ENCODE assay signal across 26 cellular contexts in the genomic region with DNA sequence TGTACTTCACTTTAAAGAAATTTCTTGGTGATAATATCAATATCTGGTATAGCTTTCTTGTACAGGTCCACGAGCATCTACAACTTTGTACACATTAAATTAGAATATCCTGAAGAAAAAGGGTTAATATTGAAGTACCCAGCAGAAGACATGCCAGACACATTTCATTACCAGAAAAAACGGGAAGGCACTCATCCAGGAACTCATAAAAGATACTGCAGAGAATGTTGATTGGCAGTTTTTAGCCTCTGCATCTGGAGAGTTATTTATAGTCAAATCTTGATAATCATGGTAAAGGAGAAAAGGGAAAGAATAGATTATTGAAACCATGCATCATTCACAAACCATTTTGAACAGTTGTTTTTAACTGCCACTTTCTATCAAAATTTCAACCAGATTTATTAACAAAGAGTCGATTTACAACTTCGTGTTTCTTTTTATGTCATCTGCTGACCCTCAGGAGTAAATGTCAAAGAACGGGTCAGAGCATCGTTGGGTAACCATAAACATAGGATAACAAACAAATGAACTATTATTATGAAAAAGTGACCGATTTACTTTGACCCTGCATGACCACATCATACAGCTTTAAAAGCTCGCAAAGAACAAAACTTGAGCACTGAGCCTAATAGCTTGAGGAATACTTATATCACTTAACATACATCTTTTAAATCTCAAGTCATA.
"Had no signal": no experiment of that assay in that cellular context is flagged by ENCODE, and none has a peak within 500 bp of the region (broad histone marks: within the 10 kb centered on the region; RNA-seq: fewer than 3 reads in every experiment).

No MANE protein-coding gene starts in this region.

- H2AFZ ChIP-seq: PC-9 had no signal

- H3K36me3 ChIP-seq: MG63 had no signal

- H3K27me3 Mint-ChIP-seq: activated CD4-positive, alpha-beta memory T cell treated with anti-CD3 and anti-CD28 coated beads for 36 hours; activated naive CD8-positive, alpha-beta T cell; brain had no signal

- H3K4me2 ChIP-seq: KMS-11, PC-9 had no signal

- H3K27me3 ChIP-seq: MG63 had no signal

- H3K9me3 Mint-ChIP-seq: activated CD4-positive, alpha-beta memory T cell treated with anti-CD3 and anti-CD28 coated beads for 36 hours; activated CD4-positive, alpha-beta T cell treated with anti-CD3 and anti-CD28 coated beads, Interleukin-2, amount 10 ng/mL, durations not matched to agents 7 days and 5 days; activated naive CD4-positive, alpha-beta T cell treated with anti-CD3 and anti-CD28 coated beads for 36 hours; activated T-cell treated with anti-CD3 and anti-CD28 coated beads, Interleukin-2, amount 50 U/mL, for 4 hours; central memory CD8-positive, alpha-beta T cell; T-cell had no signal

- H3K36me3 Mint-ChIP-seq: activated CD4-positive, alpha-beta memory T cell treated with anti-CD3 and anti-CD28 coated beads for 36 hours; activated naive CD8-positive, alpha-beta T cell; brain; T-cell had no signal

- H3K27ac Mint-ChIP-seq: activated CD4-positive, alpha-beta memory T cell treated with anti-CD3 and anti-CD28 coated beads for 36 hours; activated CD4-positive, alpha-beta T cell treated with anti-CD3 and anti-CD28 coated beads, Interleukin-2, amount 10 ng/mL, durations not matched to agents 7 days and 5 days; activated naive CD4-positive, alpha-beta T cell treated with anti-CD3 and anti-CD28 coated beads for 36 hours; activated naive CD8-positive, alpha-beta T cell; brain; T-cell had no signal

- DNase-seq: activated CD4-positive, alpha-beta memory T cell treated with anti-CD3 and anti-CD28 coated beads for 36 hours; activated CD4-positive, alpha-beta T cell treated with anti-CD3 and anti-CD28 coated beads, Interleukin-2, amount 10 ng/mL, durations not matched to agents 7 days and 5 days; activated CD4-positive, CD25-positive, alpha-beta regulatory T cell; activated CD8-positive, alpha-beta memory T cell treated with anti-CD3 and anti-CD28 coated beads for 24 hours; activated effector memory CD4-positive, alpha-beta T cell treated with anti-CD3 and anti-CD28 coated beads, Interleukin-2, amount 50 U/mL, for 16 hours; activated naive CD4-positive, alpha-beta T cell treated with anti-CD3 and anti-CD28 coated beads for 36 hours; activated T-cell treated with anti-CD3 and anti-CD28 coated beads, Interleukin-2, amount 50 U/mL, for 4 hours; amygdala; MG63; NCI-H1105 treated with DMSO at 0.1 percent for 48 hours; NCI-H1436 treated with DMSO at 0.1 percent for 48 hours; NCI-H187; NCI-H2081; NCI-H446; NCI-H524; PC-9; SIG-M5; T-cell; T-helper 2 cell; T1000 had no signal

- ATAC-seq: activated T-cell treated with anti-CD3 and anti-CD28 coated beads, Interleukin-2, amount 50 U/mL, for 4 hours; T-cell had no signal

- H3K4me3 Mint-ChIP-seq: activated CD4-positive, alpha-beta memory T cell treated with anti-CD3 and anti-CD28 coated beads for 36 hours; activated CD4-positive, alpha-beta T cell treated with anti-CD3 and anti-CD28 coated beads, Interleukin-2, amount 10 ng/mL, durations not matched to agents 7 days and 5 days; activated naive CD4-positive, alpha-beta T cell treated with anti-CD3 and anti-CD28 coated beads for 36 hours; activated naive CD8-positive, alpha-beta T cell; activated T-cell treated with anti-CD3 and anti-CD28 coated beads, Interleukin-2, amount 50 U/mL, for 4 hours; brain; central memory CD8-positive, alpha-beta T cell; T-cell had no signal

- H3K27ac ChIP-seq: KMS-11, PC-9, SK-N-MC, VCaP had no signal

- H3K4me3 ChIP-seq: MG63, PC-9, SK-N-MC had no signal

- H3K9me3 ChIP-seq: MG63 had no signal
